Comparison of ENCODE assay signal across 8 cellular contexts in the genomic region with DNA sequence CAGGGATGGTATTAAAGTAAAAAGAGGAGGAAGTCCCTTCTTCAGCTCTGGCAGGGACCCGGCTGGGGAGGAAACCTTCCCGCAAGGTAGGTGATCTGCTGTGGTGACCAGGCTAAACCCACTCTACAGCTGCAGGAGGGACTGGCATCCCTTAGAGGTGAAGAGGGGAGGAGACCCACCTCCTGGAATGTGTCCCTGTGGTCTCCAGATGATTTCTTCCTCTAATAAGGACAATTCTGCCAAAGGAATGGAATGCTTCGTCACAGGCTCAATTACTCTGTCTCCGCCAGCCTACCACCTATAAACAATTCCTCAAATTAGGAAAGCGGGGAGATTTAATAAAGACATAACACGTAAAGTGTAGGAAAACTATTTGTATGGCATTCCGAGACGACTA. TPM values are rescaled to one million over a fixed set of nuclear protein-coding genes. Genes with fewer than 3 reads are reported as not detected.
DNase-seq lines count a peak whose midpoint lies in the region; ATAC-seq and TF ChIP-seq lines count a peak whose summit lies in the region.

No MANE protein-coding gene starts in this region.

- H3K9me3 ChIP-seq in MG63: no peaks in the 10 kb centered on the region
- H3K9me3 ChIP-seq in upper lobe of right lung: no peaks in the 10 kb centered on the region

- peak; percentile 13 for DNase-seq in CD1c-positive myeloid dendritic cell (ENCODE audit: extremely low spot score)
- DNase-seq in MG63: no peak
- DNase-seq in central memory CD8-positive, alpha-beta T cell (ENCODE audit: low spot score in 2 of 2): no peak
- DNase-seq in memory B cell (ENCODE audit: low spot score in 2 of 2): peak; percentile 1 to 22
- DNase-seq in upper lobe of right lung: no peak
- no peak for DNase-seq in hepatic stellate cell (ENCODE audit: low spot score)
- DNase-seq in MV-4-11 (lab: John Stamatoyannopoulos, UW): no peak

- H3K4me1 Mint-ChIP-seq in central memory CD8-positive, alpha-beta T cell: peaks cover 30% of the 10 kb centered on the region
- H3K4me1 Mint-ChIP-seq in memory B cell: peaks cover 24% of the 10 kb centered on the region

- H3K4me1 ChIP-seq in upper lobe of right lung: peaks cover 20% of the 10 kb centered on the region

- peaks cover 13% of the 10 kb centered on the region for H3K36me3 Mint-ChIP-seq in central memory CD8-positive, alpha-beta T cell (ENCODE audit: insufficient read depth)
- peaks cover 1% of the 10 kb centered on the region for H3K36me3 Mint-ChIP-seq in memory B cell

- H3K27ac Mint-ChIP-seq in central memory CD8-positive, alpha-beta T cell (ENCODE audit: low read depth): peak overlapping the region; percentile 80
- H3K27ac Mint-ChIP-seq in memory B cell: peak overlapping the region; percentile 81

- ATAC-seq in central memory CD8-positive, alpha-beta T cell (replicated peaks; ENCODE audit: extremely low read depth, poor library complexity, severe bottlenecking): no peak
- ATAC-seq in memory B cell (ENCODE audit: low read depth) (no peak), upper lobe of right lung (no peak), HG02678 (IDR thresholded peaks at IDR 0.05; ENCODE audit: unreplicated experiment) (no peak)

- H3K27me3 Mint-ChIP-seq in central memory CD8-positive, alpha-beta T cell: no peaks in the 10 kb centered on the region
- no peaks in the 10 kb centered on the region for H3K27me3 Mint-ChIP-seq in memory B cell

- H3K27me3 ChIP-seq in MG63 (no peaks in the 10 kb centered on the region), upper lobe of right lung (no peaks in the 10 kb centered on the region)

- peak overlapping the region; percentile 81 for H3K4me3 Mint-ChIP-seq in central memory CD8-positive, alpha-beta T cell
- H3K4me3 Mint-ChIP-seq in memory B cell: peak overlapping the region; percentile 87

- peak overlapping the region; percentile 65 for H3K27ac ChIP-seq in upper lobe of right lung

- H3K36me3 ChIP-seq in MG63: no peaks in the 10 kb centered on the region
- H3K36me3 ChIP-seq in upper lobe of right lung: no peaks in the 10 kb centered on the region

- no peak for TF ChIP-seq CTCF in upper lobe of right lung (IDR thresholded peaks at IDR 0.05)

- peak overlapping the region; percentile 79 for H3K4me3 ChIP-seq in MG63
- peak overlapping the region; percentile 65 for H3K4me3 ChIP-seq in upper lobe of right lung

- intact Hi-C loops in upper lobe of right lung (cut with DNase I): no loop called here

- H3K9me3 Mint-ChIP-seq in central memory CD8-positive, alpha-beta T cell: no peaks in the 10 kb centered on the region
- no peaks in the 10 kb centered on the region for H3K9me3 Mint-ChIP-seq in memory B cell

RNA-seq across cellular contexts. Expression of a gene that starts 0.6 kb away (rescaled TPM):
- total RNA-seq in MG63 (2014; rRNA removed; shearing (Covaris generic); ENCODE audit: low replicate concordance): 9.4 and 18.8 TPM in 2 replicates
- total RNA-seq in upper lobe of right lung: 49.6 TPM

RNA-seq across cellular contexts. Expression of a gene that starts 47.0 kb away (rescaled TPM):
- total RNA-seq in MG63 (2014; rRNA removed; shearing (Covaris generic); ENCODE audit: low replicate concordance): 50.9 and 54.1 TPM in 2 replicates
- 168 TPM for total RNA-seq in upper lobe of right lung

Comparison
In these comparisons a context has a peak if more than half of its experiments do, and no peak if none do; other contexts are left out.
1. DNase-seq: peak in CD1c-positive myeloid dendritic cell (single experiment) and memory B cell (2 of 2); none in MG63 (single experiment), central memory CD8-positive, alpha-beta T cell (0 of 2), upper lobe of right lung (single experiment), hepatic stellate cell (single experiment) and MV-4-11 (single experiment).